Comparison of ENCODE assay signal across 21 cellular contexts in the genomic region with DNA sequence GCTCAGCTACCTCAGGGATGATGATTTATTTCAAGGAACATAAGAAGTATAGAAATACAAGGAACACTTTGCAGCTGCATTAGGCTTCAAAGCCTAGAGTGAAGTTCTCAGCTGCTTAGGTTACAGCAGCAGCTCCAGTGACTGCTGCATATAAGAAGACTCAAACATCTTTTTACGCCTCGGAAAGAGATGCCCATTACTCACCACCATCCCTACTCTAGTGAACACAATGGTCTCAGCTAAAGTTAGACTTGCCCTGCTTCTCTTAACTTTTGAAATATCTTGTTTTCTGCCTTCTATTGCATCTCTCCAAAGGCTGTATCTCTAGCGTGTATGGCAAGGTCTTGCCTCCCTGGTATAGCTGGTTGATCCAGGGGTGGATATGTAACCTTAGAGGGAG.
"Had no signal": no experiment of that assay in that cellular context is flagged by ENCODE, and none has a peak within 500 bp of the region (broad histone marks: within the 10 kb centered on the region; RNA-seq: fewer than 3 reads in every experiment).

No MANE protein-coding gene starts in this region.

- H3K4me1 ChIP-seq: SJSA1 had no signal

- H3K27ac ChIP-seq: SJSA1, SK-N-MC had no signal

- DNase-seq: IMR-90, Kasumi-1, KG1, MM.1S, NCI-H1048, NCI-H1105, NCI-H1417, NCI-H146, NCI-H1694 treated with DMSO at 0.1 percent for 48 hours, NCI-H1930, NCI-H2081, NCI-H2107, NCI-H2227 treated with DMSO at 0.1 percent for 48 hours, NCI-H510A, NCI-H524 treated with DMSO at 0.1 percent for 48 hours, NCI-H774, Right ventricle myocardium superior, RPMI8226, SIG-M5 had no signal

- H3K27me3 ChIP-seq: SJSA1 had no signal

- H3K9me3 ChIP-seq: SJSA1 had no signal

- H3K4me3 ChIP-seq: SJSA1, SK-N-MC had no signal

- H3K36me3 ChIP-seq: SJSA1 had no signal
